Comparison of ENCODE assay signal across 19 cellular contexts in the genomic region with DNA sequence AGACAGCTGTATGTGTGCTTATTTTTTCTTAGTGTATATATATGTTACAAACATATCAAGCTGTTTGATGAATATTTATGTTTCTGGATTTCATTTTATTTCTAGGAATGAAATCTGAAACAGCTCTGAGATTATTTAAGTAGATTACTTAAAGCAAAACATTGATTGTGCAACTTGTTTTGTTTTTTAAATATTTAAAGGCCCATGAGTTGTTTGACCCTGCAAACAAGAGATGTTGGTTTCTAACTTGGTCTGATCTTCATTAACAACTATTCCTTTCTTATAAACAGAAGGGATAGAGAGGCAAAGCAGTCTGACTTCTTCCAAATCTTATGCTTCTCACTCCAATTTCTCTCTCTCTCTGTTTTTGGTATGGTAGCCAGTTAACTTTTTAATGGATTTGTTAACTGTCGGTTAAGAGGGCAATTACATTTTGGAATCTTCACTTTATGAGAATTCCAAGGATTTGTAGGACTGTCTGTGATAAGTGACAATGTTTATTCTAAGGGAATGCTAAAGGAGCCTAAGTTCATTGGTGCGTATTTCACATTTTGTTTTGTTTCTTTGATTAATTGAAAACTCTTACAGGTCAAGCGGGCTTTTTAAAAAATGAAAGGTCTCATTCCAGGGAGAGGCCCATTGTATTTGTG.
DNase-seq lines count a peak whose midpoint lies in the region; ATAC-seq, FAIRE-seq and TF ChIP-seq lines count a peak whose summit lies in the region.
"Had no signal": no experiment of that assay in that cellular context is flagged by ENCODE, and none has a peak within 500 bp of the region (broad histone marks: within the 10 kb centered on the region; RNA-seq: fewer than 3 reads in every experiment).

No MANE protein-coding gene starts in this region.

- H3K4me3 Mint-ChIP-seq in neural progenitor cell = no peak overlapping the region
- no peak overlapping the region for H3K4me3 Mint-ChIP-seq in activated naive CD8-positive, alpha-beta T cell treated with anti-CD3 and anti-CD28 coated beads, Interleukin-2, amount 50 U/mL, for 24 hours
- H3K4me3 Mint-ChIP-seq: B cell; CD4-positive, alpha-beta T cell; GM23338; H9 had no signal

- peak; percentile 86 for DNase-seq in cerebellar cortex (ENCODE audit: low spot score)
- DNase-seq in neural progenitor cell (ENCODE audit: low spot score) = no peak
- DNase-seq in activated CD4-positive, alpha-beta T cell treated with anti-CD3 and anti-CD28 coated beads, Interleukin-2, amount 50 U/mL, for 1 hour = no peak
- DNase-seq in hippocampal formation (lab: John Stamatoyannopoulos, UW) = no peak
- no peak for DNase-seq in activated naive CD8-positive, alpha-beta T cell treated with anti-CD3 and anti-CD28 coated beads, Interleukin-2, amount 50 U/mL, for 24 hours
- DNase-seq: C1 segment of cervical spinal cord; Calu3; CD4-positive, alpha-beta T cell; DMS 273 treated with DMSO at 0.1 percent for 48 hours; DMS79; EL; H9; Karpas-422 had no signal

- H3K4me3 ChIP-seq in neural progenitor cell = no peak overlapping the region
- H3K4me3 ChIP-seq: GM23338 had no signal

- peaks cover 10% of the 10 kb centered on the region for H3K9me3 Mint-ChIP-seq in neural progenitor cell
- no peaks in the 10 kb centered on the region for H3K9me3 Mint-ChIP-seq in activated naive CD8-positive, alpha-beta T cell treated with anti-CD3 and anti-CD28 coated beads, Interleukin-2, amount 50 U/mL, for 24 hours
- H3K9me3 Mint-ChIP-seq: CD4-positive, alpha-beta T cell; GM23338; H9 had no signal

- H3F3A ChIP-seq in neural progenitor cell (ENCODE audit: low read depth) = no peaks in the 10 kb centered on the region

- H3K27ac ChIP-seq in neural progenitor cell = no peak overlapping the region

- peaks cover 8% of the 10 kb centered on the region for H3K27me3 Mint-ChIP-seq in neural progenitor cell (ENCODE audit: insufficient read depth, low read depth)
- peaks cover 26% of the 10 kb centered on the region for H3K27me3 Mint-ChIP-seq in activated naive CD8-positive, alpha-beta T cell treated with anti-CD3 and anti-CD28 coated beads, Interleukin-2, amount 50 U/mL, for 24 hours

- peaks cover 26% of the 10 kb centered on the region for H3K4me1 Mint-ChIP-seq in neural progenitor cell
- H3K4me1 Mint-ChIP-seq in activated naive CD8-positive, alpha-beta T cell treated with anti-CD3 and anti-CD28 coated beads, Interleukin-2, amount 50 U/mL, for 24 hours = no peaks in the 10 kb centered on the region
- H3K4me1 Mint-ChIP-seq: B cell had no signal

- H3K9ac ChIP-seq in neural progenitor cell = no peak overlapping the region

- peak overlapping the region; percentile 80 for H3K27ac Mint-ChIP-seq in neural progenitor cell
- H3K27ac Mint-ChIP-seq in activated naive CD8-positive, alpha-beta T cell treated with anti-CD3 and anti-CD28 coated beads, Interleukin-2, amount 50 U/mL, for 24 hours = no peak overlapping the region
- H3K27ac Mint-ChIP-seq: B cell; CD4-positive, alpha-beta T cell; GM23338; H9 had no signal

- H2AFZ ChIP-seq in neural progenitor cell (replicated peaks) = no peak overlapping the region

- no peak overlapping the region for H3K4me2 ChIP-seq in neural progenitor cell
- H3K4me2 ChIP-seq: GM23338 had no signal

- H3K36me3 ChIP-seq in neural progenitor cell = no peaks in the 10 kb centered on the region

- no peak for ATAC-seq in GM19397 (IDR thresholded peaks at IDR 0.05; ENCODE audit: unreplicated experiment)
- no peak for ATAC-seq in activated naive CD8-positive, alpha-beta T cell treated with anti-CD3 and anti-CD28 coated beads, Interleukin-2, amount 50 U/mL, for 24 hours
- ATAC-seq: GM23338 had no signal

- peaks cover 2% of the 10 kb centered on the region for H3K36me3 Mint-ChIP-seq in neural progenitor cell
- no peaks in the 10 kb centered on the region for H3K36me3 Mint-ChIP-seq in activated naive CD8-positive, alpha-beta T cell treated with anti-CD3 and anti-CD28 coated beads, Interleukin-2, amount 50 U/mL, for 24 hours (ENCODE audit: low read depth)

- TF ChIP-seq RAD21 in Ishikawa (IDR thresholded peaks at IDR 0.05; ENCODE audit: low read depth) = no peak

- no peaks in the 10 kb centered on the region for H3K79me2 ChIP-seq in neural progenitor cell (ENCODE audit: low read depth)

- H3K27me3 ChIP-seq in neural progenitor cell = no peaks in the 10 kb centered on the region

- peak; percentile 100 for FAIRE-seq in G401.6 (lab: Jason Lieb, UNC)
- FAIRE-seq: A204.1 had no signal

- H3K9me3 ChIP-seq in neural progenitor cell (ENCODE audit: low read depth) = no peaks in the 10 kb centered on the region

- peaks cover 16% of the 10 kb centered on the region for H3K4me1 ChIP-seq in neural progenitor cell

- TF ChIP-seq CTCF in neural progenitor cell (IDR thresholded peaks at IDR 0.05) = no peak

- no peaks in the 10 kb centered on the region for H4K20me1 ChIP-seq in neural progenitor cell (ENCODE audit: low read depth)

- no peak for TF ChIP-seq EP300 in Ishikawa (IDR thresholded peaks at IDR 0.05; ENCODE audit: borderline replicate concordance)

TF ChIP-seq in Ishikawa, 13 proteins besides CTCF, POLR2A, EP300 and RAD21:
- TF ChIP-seq CEBPB (IDR thresholded peaks at IDR 0.05) (peak; percentile 68), TEAD4 (IDR thresholded peaks at IDR 0.05) (0 out of 2 replicates have a peak, but pooled peaks have one; percentile 3), ZBTB7A (IDR thresholded peaks at IDR 0.05; ENCODE audit: low read depth) (no peak)
- TF ChIP-seq, protein P1, sequence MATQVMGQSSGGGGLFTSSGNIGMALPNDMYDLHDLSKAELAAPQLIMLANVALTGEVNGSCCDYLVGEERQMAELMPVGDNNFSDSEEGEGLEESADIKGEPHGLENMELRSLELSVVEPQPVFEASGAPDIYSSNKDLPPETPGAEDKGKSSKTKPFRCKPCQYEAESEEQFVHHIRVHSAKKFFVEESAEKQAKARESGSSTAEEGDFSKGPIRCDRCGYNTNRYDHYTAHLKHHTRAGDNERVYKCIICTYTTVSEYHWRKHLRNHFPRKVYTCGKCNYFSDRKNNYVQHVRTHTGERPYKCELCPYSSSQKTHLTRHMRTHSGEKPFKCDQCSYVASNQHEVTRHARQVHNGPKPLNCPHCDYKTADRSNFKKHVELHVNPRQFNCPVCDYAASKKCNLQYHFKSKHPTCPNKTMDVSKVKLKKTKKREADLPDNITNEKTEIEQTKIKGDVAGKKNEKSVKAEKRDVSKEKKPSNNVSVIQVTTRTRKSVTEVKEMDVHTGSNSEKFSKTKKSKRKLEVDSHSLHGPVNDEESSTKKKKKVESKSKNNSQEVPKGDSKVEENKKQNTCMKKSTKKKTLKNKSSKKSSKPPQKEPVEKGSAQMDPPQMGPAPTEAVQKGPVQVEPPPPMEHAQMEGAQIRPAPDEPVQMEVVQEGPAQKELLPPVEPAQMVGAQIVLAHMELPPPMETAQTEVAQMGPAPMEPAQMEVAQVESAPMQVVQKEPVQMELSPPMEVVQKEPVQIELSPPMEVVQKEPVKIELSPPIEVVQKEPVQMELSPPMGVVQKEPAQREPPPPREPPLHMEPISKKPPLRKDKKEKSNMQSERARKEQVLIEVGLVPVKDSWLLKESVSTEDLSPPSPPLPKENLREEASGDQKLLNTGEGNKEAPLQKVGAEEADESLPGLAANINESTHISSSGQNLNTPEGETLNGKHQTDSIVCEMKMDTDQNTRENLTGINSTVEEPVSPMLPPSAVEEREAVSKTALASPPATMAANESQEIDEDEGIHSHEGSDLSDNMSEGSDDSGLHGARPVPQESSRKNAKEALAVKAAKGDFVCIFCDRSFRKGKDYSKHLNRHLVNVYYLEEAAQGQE (IDR thresholded peaks at IDR 0.05; ENCODE audit: low read depth) = no peak
